Comparison of ENCODE assay signal across 8 cellular contexts in genomic region chr11:95154514-95154913, GRCh38.
DNase-seq lines count a peak whose midpoint lies in the region; ATAC-seq and TF ChIP-seq lines count a peak whose summit lies in the region.

No MANE protein-coding gene starts in this region.

- H3K36me3 ChIP-seq in H7 (replicated peaks; ENCODE audit: control insufficient read depth, insufficient read depth, low read length) (no peaks in the 10 kb centered on the region), fibroblast of lung (ENCODE audit: control insufficient read depth, insufficient read depth, low read length) (no peaks in the 10 kb centered on the region)

- peaks cover 2% of the 10 kb centered on the region for H3K4me1 ChIP-seq in fibroblast of lung (ENCODE audit: control insufficient read depth, extremely low read depth, insufficient read depth, low read length)

- H2AFZ ChIP-seq in fibroblast of lung (ENCODE audit: low read length), result no peak overlapping the region

- H3K9ac ChIP-seq in fibroblast of lung (ENCODE audit: insufficient read depth, low read length), result no peak overlapping the region

- H3K9me3 ChIP-seq in fibroblast of lung (ENCODE audit: control insufficient read depth, insufficient read depth, low read depth, low read length), result no peaks in the 10 kb centered on the region

- H3K27ac ChIP-seq in fibroblast of lung (ENCODE audit: insufficient read depth, low read length), result no peak overlapping the region

- H3K27me3 ChIP-seq in H7 (ENCODE audit: control insufficient read depth, insufficient read depth, low read length) (peaks cover 15% of the 10 kb centered on the region), fibroblast of lung (ENCODE audit: control insufficient read depth, insufficient read depth, low read length) (no peaks in the 10 kb centered on the region)

- ATAC-seq in HG03469 (IDR thresholded peaks at IDR 0.05; ENCODE audit: unreplicated experiment) (no peak), GM21528 (IDR thresholded peaks at IDR 0.05; ENCODE audit: low FRiP score, unreplicated experiment) (no peak)

- no peak overlapping the region for H3K4me2 ChIP-seq in fibroblast of lung (ENCODE audit: extremely low read depth, insufficient read depth, low read length)

- H4K20me1 ChIP-seq in fibroblast of lung (ENCODE audit: control insufficient read depth, extremely low read depth, insufficient read depth, low read length), result no peaks in the 10 kb centered on the region

- DNase-seq in CD1c-positive myeloid dendritic cell (ENCODE audit: extremely low spot score) (peak; percentile 67), H7 (peak; percentile 74), NCI-H526 treated with DMSO at 0.1 percent for 48 hours (lab: John Stamatoyannopoulos, UW) (peak; percentile 71), fibroblast of lung (ENCODE audit: low read depth in 2 of 2) (peak; percentile 42 to 66), retina (peak; percentile 47)
- peak; percentile 23 for DNase-seq in activated CD8-positive, alpha-beta memory T cell treated with anti-CD3 and anti-CD28 coated beads, Interleukin-2, amount 50 U/mL, for 1 hour (ENCODE audit: extremely low read depth)

- no peak overlapping the region for H3K4me3 ChIP-seq in H7 (ENCODE audit: insufficient read depth, low read depth, low read length)
- no peak overlapping the region for H3K4me3 ChIP-seq in fibroblast of lung (replicated peaks in 1 of 4; ENCODE audit: control extremely low read depth in 1 of 4, insufficient read depth in 1 of 4, low read depth in 3 of 4, low read length in 4 of 4)

- no peaks in the 10 kb centered on the region for H3K79me2 ChIP-seq in fibroblast of lung (ENCODE audit: control insufficient read depth, insufficient read depth, low read length)

- TF ChIP-seq CTCF in fibroblast of lung (conservative IDR thresholded peaks at IDR 0.05 in 1 of 2, IDR thresholded peaks at IDR 0.05 in 1 of 2; ENCODE audit: low read depth in 1 of 2, low read length in 2 of 2), result peak; percentile 48 to 69

Comparison
In these comparisons a context has a peak if more than half of its experiments do, and no peak if none do; other contexts are left out.
1. DNase-seq: peak in every context shown above with its lines; median percentile 74 in H7; 71 in NCI-H526 treated with DMSO at 0.1 percent for 48 hours; 67 in CD1c-positive myeloid dendritic cell; 54 in fibroblast of lung; 47 in retina; 23 in activated CD8-positive, alpha-beta memory T cell treated with anti-CD3 and anti-CD28 coated beads, Interleukin-2, amount 50 U/mL, for 1 hour.